ENCODE assay signal across 1 cellular context in genomic region chr4:80608285-80608980, GRCh38.
A peak's percentile ranks its signal among the peaks of the same experiment; 100 is the strongest.
TF ChIP-seq lines count a peak whose summit lies in the region.

No MANE protein-coding gene starts in this region.

TF ChIP-seq in SK-N-SH, 30 proteins besides CTCF, POLR2A, EP300 and RAD21 (continued from another document):
- TF ChIP-seq NFIC (IDR thresholded peaks at IDR 0.05; ENCODE audit: borderline replicate concordance), result peak; percentile 38; the same call in 1 of the 2 replicates
- peak; percentile 71 for TF ChIP-seq PBX3 (IDR thresholded peaks at IDR 0.05)
- no peak for TF ChIP-seq USF2 (IDR thresholded peaks at IDR 0.05; ENCODE audit: borderline replicate concordance, low read depth, low read length)
- no peak for TF ChIP-seq YY1 (IDR thresholded peaks at IDR 0.05; ENCODE audit: low read depth)
- TF ChIP-seq GATA2 (CRISPR knock-in tag; IDR thresholded peaks at IDR 0.05), result no peak
- no peak for TF ChIP-seq MAX (IDR thresholded peaks at IDR 0.05; ENCODE audit: low read depth)
- no peak for TF ChIP-seq CHD2 (IDR thresholded peaks at IDR 0.05; ENCODE audit: low read length, partially characterized antibody)
